In the genomic region with DNA sequence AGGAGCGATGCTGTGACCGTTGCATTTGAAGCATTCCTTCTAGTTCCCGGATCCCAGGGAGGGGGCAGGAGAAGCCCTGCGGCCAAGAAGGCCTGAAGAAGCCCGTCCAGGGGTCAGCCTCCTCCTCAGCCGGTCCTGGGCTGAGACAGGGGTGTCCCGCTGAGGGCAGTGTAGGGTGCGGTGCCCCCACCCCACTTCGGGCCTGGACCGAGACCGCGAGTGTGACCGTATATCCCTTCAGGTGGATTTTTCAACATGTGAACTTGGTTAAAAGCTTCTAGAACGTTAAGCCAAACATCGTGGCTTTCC, we compare ENCODE assay signal across 9 cellular contexts. TPM values are rescaled to one million over a fixed set of nuclear protein-coding genes. Genes with fewer than 3 reads are reported as not detected.
DNase-seq lines count a peak whose midpoint lies in the region; ATAC-seq lines count a peak whose summit lies in the region.
"Had no signal": no experiment of that assay in that cellular context is flagged by ENCODE, and none has a peak within 500 bp of the region (broad histone marks: within the 10 kb centered on the region; RNA-seq: fewer than 3 reads in every experiment).

No MANE protein-coding gene starts in this region.

- H3K27me3 ChIP-seq in SJSA1 (replicated peaks): no peaks in the 10 kb centered on the region
- H3K27me3 ChIP-seq in stomach smooth muscle (ENCODE audit: control insufficient read depth in 1 of 2, insufficient read depth in 2 of 2, low read length in 2 of 2): peaks cover 54 to 77% of the 10 kb centered on the region in 2 donors

- H3K9me3 ChIP-seq in SJSA1 (replicated peaks) (0 out of 2 replicates have a peak, but pooled peaks cover 2% of the 10 kb centered on the region), stomach smooth muscle (ENCODE audit: control insufficient read depth in 2 of 2, low read length in 2 of 2) (peaks cover 0 to 3% of the 10 kb centered on the region in 2 donors)

- H3K27me3 Mint-ChIP-seq in T-helper 2 cell treated with Interferon-gamma antibody and Interleukin-4, amounts not matched to agents 5 μg/mL and 100 μg/mL, for 36 hours (ENCODE audit: low read depth): peaks cover 67% of the 10 kb centered on the region

- H3K36me3 ChIP-seq in SJSA1: no peaks in the 10 kb centered on the region
- H3K36me3 ChIP-seq in stomach smooth muscle (ENCODE audit: control insufficient read depth in 2 of 2, insufficient read depth in 2 of 2, low read length in 2 of 2): no peaks in the 10 kb centered on the region

- H3K27ac ChIP-seq in SJSA1 (peak overlapping the region; percentile 61), stomach smooth muscle (ENCODE audit: low read length) (no peak overlapping the region)
- H3K27ac ChIP-seq: RWPE1 had no signal

- peak overlapping the region in 1 of 2 donors; percentile 23 for H3K9ac ChIP-seq in stomach smooth muscle (ENCODE audit: low read length in 2 of 2)

- no peaks in the 10 kb centered on the region for H3K36me3 Mint-ChIP-seq in T-helper 2 cell treated with Interferon-gamma antibody and Interleukin-4, amounts not matched to agents 5 μg/mL and 100 μg/mL, for 36 hours (ENCODE audit: low read depth)

- H3K4me3 ChIP-seq in SJSA1 (peak overlapping the region; percentile 42), iPS-11a (ENCODE audit: low read depth, low read length) (peak overlapping the region; percentile 47), stomach smooth muscle (ENCODE audit: low read length in 2 of 2) (peak overlapping the region; percentile 74 to 79)

- peaks cover 17% of the 10 kb centered on the region for H3K4me1 Mint-ChIP-seq in T-helper 2 cell treated with Interferon-gamma antibody and Interleukin-4, amounts not matched to agents 5 μg/mL and 100 μg/mL, for 36 hours (ENCODE audit: low read depth)

- no peak for ATAC-seq in GM18909 (IDR thresholded peaks at IDR 0.05; ENCODE audit: poor library complexity, unreplicated experiment)

- DNase-seq in T-helper 2 cell treated with Interferon-gamma antibody and Interleukin-4, amounts not matched to agents 5 μg/mL and 100 μg/mL, for 36 hours (ENCODE audit: low spot score): no peak
- DNase-seq in T-helper 2 cell: no peak
- DNase-seq in SJSA1 (ENCODE audit: low read depth in 1 of 2, low spot score in 2 of 2): no peak
- DNase-seq in epidermal melanocyte (ENCODE audit: insufficient read length, low spot score): no peak
- DNase-seq in NCI-H1417 treated with DMSO at 0.1 percent for 48 hours (lab: John Stamatoyannopoulos, UW): no peak

- peak overlapping the region; percentile 85 for H3K4me3 Mint-ChIP-seq in T-helper 2 cell treated with Interferon-gamma antibody and Interleukin-4, amounts not matched to agents 5 μg/mL and 100 μg/mL, for 36 hours

- no peaks in the 10 kb centered on the region for H3K9me3 Mint-ChIP-seq in T-helper 2 cell treated with Interferon-gamma antibody and Interleukin-4, amounts not matched to agents 5 μg/mL and 100 μg/mL, for 36 hours

- H3K4me1 ChIP-seq in SJSA1 (replicated peaks) (peaks cover 35% of the 10 kb centered on the region), stomach smooth muscle (ENCODE audit: control insufficient read depth, insufficient read depth, low read length) (peaks cover 30% of the 10 kb centered on the region)

- no peak overlapping the region for H3K27ac Mint-ChIP-seq in T-helper 2 cell treated with Interferon-gamma antibody and Interleukin-4, amounts not matched to agents 5 μg/mL and 100 μg/mL, for 36 hours

RNA-seq across cellular contexts. Expression of a gene that starts 2.8 kb away (rescaled TPM):
- total RNA-seq in SJSA1 (2014; rRNA removed; shearing (Covaris generic)): 0.11 TPM in 1 of 2 replicates, not detected in the other
